Comparison of ENCODE assay signal across 11 cellular contexts in genomic region chr5:9046756-9047481, GRCh38.
DNase-seq lines count a peak whose midpoint lies in the region; ATAC-seq and TF ChIP-seq lines count a peak whose summit lies in the region.
"Had no signal": no experiment of that assay in that cellular context is flagged by ENCODE, and none has a peak within 500 bp of the region (broad histone marks: within the 10 kb centered on the region; RNA-seq: fewer than 3 reads in every experiment).

No MANE protein-coding gene starts in this region.

- intact Hi-C loops in activated CD4-positive, alpha-beta T cell treated with anti-CD3 and anti-CD28 coated beads for 36 hours (cut with DNase I, micrococcal nuclease) = no loop called here

- no peak overlapping the region for H2BK12ac ChIP-seq in trophoblast cell (ENCODE audit: low read length)

- DNase-seq in GM23248 = peak; percentile 93
- DNase-seq in SJCRH30 = peak; percentile 6 to 9
- peak; percentile 89 for DNase-seq in fibroblast of pulmonary artery (ENCODE audit: low read depth)
- peak; percentile 10 to 18 for DNase-seq in trophoblast cell
- DNase-seq in activated CD4-positive, alpha-beta T cell treated with anti-CD3 and anti-CD28 coated beads for 36 hours = no peak
- no peak for DNase-seq in NCI-H146 treated with DMSO at 0.1 percent for 48 hours (lab: John Stamatoyannopoulos, UW; ENCODE audit: unreplicated experiment)
- DNase-seq in superior temporal gyrus (ENCODE audit: extremely low spot score) = no peak
- DNase-seq: NCI-H2029, SIG-M5 had no signal

- H4K91ac ChIP-seq in trophoblast cell (ENCODE audit: low read depth, low read length) = no peak overlapping the region

- no peak overlapping the region for H3K14ac ChIP-seq in trophoblast cell (ENCODE audit: low read length)

- H3K4ac ChIP-seq in trophoblast cell (ENCODE audit: low read depth, low read length) = no peak overlapping the region

- CTCF ChIA-PET in activated CD4-positive, alpha-beta T cell treated with anti-CD3 and anti-CD28 coated beads for 36 hours (lab: Charles Lee) = no interaction called here

- no peak overlapping the region for H2AK5ac ChIP-seq in trophoblast cell (ENCODE audit: low read length)

- peaks cover 21% of the 10 kb centered on the region for H3F3A ChIP-seq in GM23248 (ENCODE audit: insufficient read depth)

- peak overlapping the region; percentile 53 for H3K9ac ChIP-seq in GM23248
- no peak overlapping the region for H3K9ac ChIP-seq in trophoblast cell (ENCODE audit: low read length)

- H3K9me2 ChIP-seq in GM23248 (ENCODE audit: insufficient read depth) = no peaks in the 10 kb centered on the region

- no peaks in the 10 kb centered on the region for H3K79me2 ChIP-seq in GM23248 (ENCODE audit: insufficient read depth)
- H3K79me2 ChIP-seq in trophoblast cell (ENCODE audit: control insufficient read depth, insufficient read depth, low read length, poor library complexity) = no peaks in the 10 kb centered on the region

- 13 to 17% methylated on average over 3 of the region's 3 CpGs for WGBS in GM23248 (ENCODE audit: low coverage in 1 of 2, low lambda C conversion rate in 2 of 2, missing lambda C conversion rate in 2 of 2), 2 experiments
- no CpG with 5 or more reads among the region's 3 CpGs for WGBS in trophoblast cell (ENCODE audit: extremely low coverage, insufficient coverage, insufficient read length)

- H3K18ac ChIP-seq in trophoblast cell (ENCODE audit: low read length) = no peak overlapping the region

- peak overlapping the region; percentile 46 for H3K4me2 ChIP-seq in GM23248 (ENCODE audit: unreplicated experiment)
- H3K4me2 ChIP-seq in trophoblast cell (ENCODE audit: low read length) = no peak overlapping the region

- no peaks in the 10 kb centered on the region for H3K79me1 ChIP-seq in trophoblast cell (ENCODE audit: low read length)

- peaks cover 1% of the 10 kb centered on the region for H3K9me3 Mint-ChIP-seq in activated CD4-positive, alpha-beta T cell treated with anti-CD3 and anti-CD28 coated beads for 36 hours (ENCODE audit: low read depth)

- peaks cover 28% of the 10 kb centered on the region for H3K36me3 ChIP-seq in GM23248 (ENCODE audit: low read depth)
- H3K36me3 ChIP-seq in SJCRH30 = no peaks in the 10 kb centered on the region
- peaks cover 34 to 59% of the 10 kb centered on the region in 2 experiments for H3K36me3 ChIP-seq in trophoblast cell (ENCODE audit: control insufficient read depth in 1 of 2, insufficient read depth in 2 of 2, low read length in 2 of 2)
- H3K36me3 ChIP-seq: adrenal gland had no signal

- peaks cover 28% of the 10 kb centered on the region for H3K4me1 ChIP-seq in GM23248 (ENCODE audit: insufficient read depth)
- H3K4me1 ChIP-seq in SJCRH30 = no peaks in the 10 kb centered on the region
- no peaks in the 10 kb centered on the region for H3K4me1 ChIP-seq in trophoblast cell (ENCODE audit: control insufficient read depth in 1 of 2, insufficient read depth in 2 of 2, low read length in 2 of 2)
- H3K4me1 ChIP-seq: adrenal gland had no signal

- no peak overlapping the region for H4K12ac ChIP-seq in trophoblast cell (ENCODE audit: low read depth, low read length)

- ATAC-seq in activated CD4-positive, alpha-beta T cell treated with anti-CD3 and anti-CD28 coated beads for 36 hours = no peak
- no peak for ATAC-seq in HG02973 (IDR thresholded peaks at IDR 0.05; ENCODE audit: unreplicated experiment)

- no peaks in the 10 kb centered on the region for H3K9me3 ChIP-seq in GM23248 (ENCODE audit: low read depth)
- H3K9me3 ChIP-seq in SJCRH30 (replicated peaks) = no peaks in the 10 kb centered on the region
- peaks cover 2% of the 10 kb centered on the region for H3K9me3 ChIP-seq in trophoblast cell (ENCODE audit: insufficient read depth, low read depth, low read length)
- H3K9me3 ChIP-seq: adrenal gland had no signal

- 0 out of 2 replicates have a peak overlapping the region, but pooled peaks have one; percentile 21 for H3K4me3 ChIP-seq in GM23248
- no peak overlapping the region for H3K4me3 ChIP-seq in SJCRH30
- no peak overlapping the region for H3K4me3 ChIP-seq in fibroblast of pulmonary artery (replicated peaks; ENCODE audit: low read depth, low read length)
- H3K4me3 ChIP-seq in trophoblast cell (ENCODE audit: low read depth, low read length) = no peak overlapping the region
- H3K4me3 ChIP-seq: adrenal gland had no signal

- in situ Hi-C loops in GM23248 (cut with MboI) = no loop called here

- H3K36me3 Mint-ChIP-seq in activated CD4-positive, alpha-beta T cell treated with anti-CD3 and anti-CD28 coated beads for 36 hours (ENCODE audit: low read depth) = no peaks in the 10 kb centered on the region

- H3K27me3 ChIP-seq in GM23248 (replicated peaks; ENCODE audit: insufficient read depth) (no peaks in the 10 kb centered on the region), SJCRH30 (no peaks in the 10 kb centered on the region), trophoblast cell (ENCODE audit: insufficient read depth, low read length) (no peaks in the 10 kb centered on the region)
- H3K27me3 ChIP-seq: adrenal gland had no signal

- H2BK5ac ChIP-seq in trophoblast cell (ENCODE audit: low read depth, low read length, poor library complexity) = no peak overlapping the region

- no peak overlapping the region for H3K27ac Mint-ChIP-seq in activated CD4-positive, alpha-beta T cell treated with anti-CD3 and anti-CD28 coated beads for 36 hours

- no peak overlapping the region for H2AFZ ChIP-seq in GM23248
- no peak overlapping the region for H2AFZ ChIP-seq in trophoblast cell (ENCODE audit: insufficient read depth, low read length, poor library complexity)

- H3K23ac ChIP-seq in trophoblast cell (ENCODE audit: low read length) = no peak overlapping the region

- TF ChIP-seq CTCF in fibroblast of pulmonary artery (IDR thresholded peaks at IDR 0.05; ENCODE audit: low read length, missing control alignments) = no peak

- POLR2A ChIA-PET in activated CD4-positive, alpha-beta T cell treated with anti-CD3 and anti-CD28 coated beads for 36 hours (lab: Charles Lee) = no interaction called here

- no peaks in the 10 kb centered on the region for H3K27me3 Mint-ChIP-seq in activated CD4-positive, alpha-beta T cell treated with anti-CD3 and anti-CD28 coated beads for 36 hours

- no peak overlapping the region for H2BK120ac ChIP-seq in trophoblast cell (ENCODE audit: insufficient read depth, low read length, poor library complexity)

- no peak overlapping the region for H4K8ac ChIP-seq in trophoblast cell (ENCODE audit: low read depth, low read length)

- H4K20me1 ChIP-seq in GM23248 (ENCODE audit: insufficient read depth) = no peaks in the 10 kb centered on the region

- no peaks in the 10 kb centered on the region for H3K4me1 Mint-ChIP-seq in activated CD4-positive, alpha-beta T cell treated with anti-CD3 and anti-CD28 coated beads for 36 hours

- H3K27ac ChIP-seq in GM23248 (peak overlapping the region; percentile 91), SJCRH30 (no peak overlapping the region), trophoblast cell (ENCODE audit: low read depth, low read length) (no peak overlapping the region)
- H3K27ac ChIP-seq: adrenal gland had no signal

- no peak overlapping the region for H3K4me3 Mint-ChIP-seq in activated CD4-positive, alpha-beta T cell treated with anti-CD3 and anti-CD28 coated beads for 36 hours

Comparison
In these comparisons a context has a peak if more than half of its experiments do, and no peak if none do; other contexts are left out.
1. DNase-seq: peak in GM23248 (single experiment), SJCRH30 (2 of 2), fibroblast of pulmonary artery (single experiment) and trophoblast cell (2 of 2); none in activated CD4-positive, alpha-beta T cell treated with anti-CD3 and anti-CD28 coated beads for 36 hours (single experiment), NCI-H146 treated with DMSO at 0.1 percent for 48 hours (single experiment) and superior temporal gyrus (single experiment).